ENCODE assay signal across 1 cellular context in genomic region chr12:133037207-133038005, GRCh38.
A peak's percentile ranks its signal among the peaks of the same experiment; 100 is the strongest.
TF ChIP-seq lines count a peak whose summit lies in the region.

Gene ZNF84 (plus strand): TSS chr12:133037509. CDS start chr12:133041468, 3,959 bp downstream.

TF ChIP-seq in HepG2, 621 proteins besides CTCF, POLR2A, EP300 and RAD21 (continued from another document and continues in another):
- TF ChIP-seq BHLHE40 (IDR thresholded peaks at IDR 0.05; ENCODE audit: low read length) (peak; percentile 97), ZNF607 (CRISPR knock-in tag; IDR thresholded peaks at IDR 0.05; ENCODE audit: borderline replicate concordance) (peak; percentile 84), CEBPG (CRISPR knock-in tag; IDR thresholded peaks at IDR 0.05) (peak; percentile 40; the same call in 1 of the 2 replicates), KDM5A (IDR thresholded peaks at IDR 0.05; ENCODE audit: borderline replicate concordance, low read length) (peak; percentile 61; the same call in 1 of the 2 replicates), NCOR1 (IDR thresholded peaks at IDR 0.05; ENCODE audit: borderline replicate concordance, low read length) (no peak), MNT (IDR thresholded peaks at IDR 0.05) (peak; percentile 89), ZFP36L1 (CRISPR knock-in tag; IDR thresholded peaks at IDR 0.05) (no peak; the same call in 1 of the 2 replicates), DNMT1 (CRISPR knock-in tag; IDR thresholded peaks at IDR 0.05) (no peak; the same call in 1 of the 2 replicates), ZNF331 (CRISPR knock-in tag; IDR thresholded peaks at IDR 0.05) (no peak; the same call in 1 of the 2 replicates), ZNF569 (CRISPR knock-in tag; IDR thresholded peaks at IDR 0.05; ENCODE audit: borderline replicate concordance) (peak; percentile 78; the same call in 1 of the 2 replicates), ZSCAN21 (CRISPR knock-in tag; IDR thresholded peaks at IDR 0.05; ENCODE audit: borderline replicate concordance) (peak; percentile 63; the same call in 1 of the 2 replicates), ATRX (CRISPR knock-in tag; IDR thresholded peaks at IDR 0.05; ENCODE audit: borderline replicate concordance) (no peak), SMARCC2 (IDR thresholded peaks at IDR 0.05) (no peak), ETV6 (CRISPR knock-in tag; conservative IDR thresholded peaks at IDR 0.05) (0 out of 2 replicates have a peak, but pooled peaks have one; percentile 19), FLYWCH1 (CRISPR knock-in tag; IDR thresholded peaks at IDR 0.05) (0 out of 2 replicates have a peak, but pooled peaks have one; percentile 73), ZNF3 (CRISPR knock-in tag; IDR thresholded peaks at IDR 0.05) (no peak), HMGXB4 (CRISPR knock-in tag; IDR thresholded peaks at IDR 0.05; ENCODE audit: borderline replicate concordance in 1 of 2, low read depth in 1 of 2) (peak; percentile 49 to 69; a peak in 3 of 4 replicates), ZBTB1 (CRISPR knock-in tag; IDR thresholded peaks at IDR 0.05; ENCODE audit: borderline replicate concordance) (no peak), ZNF329 (CRISPR knock-in tag; IDR thresholded peaks at IDR 0.05; ENCODE audit: low read depth) (peak; percentile 24; the same call in 1 of the 2 replicates), ATAD3A (CRISPR knock-in tag; IDR thresholded peaks at IDR 0.05) (no peak), HNRNPLL (IDR thresholded peaks at IDR 0.05; ENCODE audit: low read depth, low read length, poor library complexity, severe bottlenecking) (peak; percentile 91), ZBTB7A (CRISPR knock-in tag; IDR thresholded peaks at IDR 0.05) (no peak), ZNF674 (CRISPR knock-in tag; IDR thresholded peaks at IDR 0.05; ENCODE audit: low read depth) (0 out of 2 replicates have a peak, but pooled peaks have one; percentile 56), PBX3 (CRISPR knock-in tag; IDR thresholded peaks at IDR 0.05; ENCODE audit: borderline replicate concordance) (no peak), PLRG1 (conservative IDR thresholded peaks at IDR 0.05) (no peak), AGO2 (optimal IDR thresholded peaks at IDR 0.05; ENCODE audit: low read depth, low read length) (peak; percentile 86), ZNF839 (CRISPR knock-in tag; IDR thresholded peaks at IDR 0.05; ENCODE audit: borderline replicate concordance) (no peak), DMTF1 (CRISPR knock-in tag; IDR thresholded peaks at IDR 0.05) (0 out of 2 replicates have a peak, but pooled peaks have one; percentile 50), HNRNPK (IDR thresholded peaks at IDR 0.05; ENCODE audit: low read depth, low read length, poor library complexity, severe bottlenecking) (peak; percentile 72), MBD4 (IDR thresholded peaks at IDR 0.05; ENCODE audit: borderline replicate concordance, low read length) (no peak), YY1 (IDR thresholded peaks at IDR 0.05; ENCODE audit: insufficient read depth, insufficient replicate concordance, low read depth, low read length) (peak; percentile 66), ZNF768 (CRISPR knock-in tag; IDR thresholded peaks at IDR 0.05) (peak; percentile 43; the same call in 1 of the 2 replicates), ZNF484 (CRISPR knock-in tag; IDR thresholded peaks at IDR 0.05; ENCODE audit: borderline replicate concordance, low read depth) (no peak), ZMYM2 (CRISPR knock-in tag; IDR thresholded peaks at IDR 0.05) (no peak), ZNF670 (CRISPR knock-in tag; IDR thresholded peaks at IDR 0.05; ENCODE audit: borderline replicate concordance) (no peak), ZNF629 (CRISPR knock-in tag; conservative IDR thresholded peaks at IDR 0.05) (no peak), ZFP36L2 (CRISPR knock-in tag; IDR thresholded peaks at IDR 0.05) (0 out of 2 replicates have a peak, but pooled peaks have one; percentile 29), MAFF (IDR thresholded peaks at IDR 0.05; ENCODE audit: low read depth, low read length) (no peak), ZBTB39 (CRISPR knock-in tag; IDR thresholded peaks at IDR 0.05) (no peak), HNF1B (CRISPR knock-in tag; IDR thresholded peaks at IDR 0.05) (0 out of 2 replicates have a peak, but pooled peaks have one; percentile 35), HINFP (CRISPR knock-in tag; IDR thresholded peaks at IDR 0.05; ENCODE audit: low read depth) (peak; percentile 73), ARHGAP35 (CRISPR knock-in tag; IDR thresholded peaks at IDR 0.05; ENCODE audit: borderline replicate concordance) (peak; percentile 71; the same call in 1 of the 2 replicates), ZNF496 (CRISPR knock-in tag; IDR thresholded peaks at IDR 0.05; ENCODE audit: insufficient replicate concordance) (no peak), RCOR2 (CRISPR knock-in tag; IDR thresholded peaks at IDR 0.05) (no peak), BCLAF1 (IDR thresholded peaks at IDR 0.05) (no peak), KLF9 (CRISPR knock-in tag; IDR thresholded peaks at IDR 0.05; ENCODE audit: low read depth) (no peak), ZGPAT (CRISPR knock-in tag; IDR thresholded peaks at IDR 0.05) (peak; percentile 89), ZNF510 (CRISPR knock-in tag; IDR thresholded peaks at IDR 0.05; ENCODE audit: low read depth) (no peak), NR1H2 (CRISPR knock-in tag; IDR thresholded peaks at IDR 0.05; ENCODE audit: borderline replicate concordance, low read depth) (no peak), SNAI1 (CRISPR knock-in tag; IDR thresholded peaks at IDR 0.05; ENCODE audit: borderline replicate concordance) (no peak)
